10 cellular contexts compared by ENCODE assay signal in genomic region chr21:29163381-29164115, GRCh38. TPM values are rescaled to one million over a fixed set of nuclear protein-coding genes. Genes with fewer than 3 reads are reported as not detected.
DNase-seq lines count a peak whose midpoint lies in the region; ATAC-seq and TF ChIP-seq lines count a peak whose summit lies in the region.
"Had no signal": no experiment of that assay in that cellular context is flagged by ENCODE, and none has a peak within 500 bp of the region (broad histone marks: within the 10 kb centered on the region; RNA-seq: fewer than 3 reads in every experiment).

No MANE protein-coding gene starts in this region.

- H3K36me3 ChIP-seq in duodenal mucosa (ENCODE audit: control insufficient read depth in 1 of 2, insufficient read depth in 2 of 2, low read length in 2 of 2) (no peaks in the 10 kb centered on the region), vagina (no peaks in the 10 kb centered on the region)

- H3K9me3 ChIP-seq in duodenal mucosa (ENCODE audit: control insufficient read depth in 1 of 2, low read length in 2 of 2) (no peaks in the 10 kb centered on the region), vagina (no peaks in the 10 kb centered on the region)

- no peak for TF ChIP-seq POLR2A in vagina (IDR thresholded peaks at IDR 0.05)

- no peak for ATAC-seq in HG02840 (IDR thresholded peaks at IDR 0.05; ENCODE audit: low FRiP score, unreplicated experiment)

- no peak for TF ChIP-seq CTCF in vagina (IDR thresholded peaks at IDR 0.05)

- no peak overlapping the region for H3K9ac ChIP-seq in duodenal mucosa (ENCODE audit: low read depth in 1 of 2, low read length in 2 of 2)

- H3K27me3 ChIP-seq in duodenal mucosa (ENCODE audit: control insufficient read depth in 1 of 2, insufficient read depth in 2 of 2, low read length in 2 of 2) (no peaks in the 10 kb centered on the region), vagina (no peaks in the 10 kb centered on the region)

- H3K4me3 ChIP-seq in duodenal mucosa (ENCODE audit: low read depth in 1 of 2, low read length in 2 of 2) (no peak overlapping the region), vagina (no peak overlapping the region)

- peaks cover 0 to 4% of the 10 kb centered on the region in 2 donors for H3K4me1 ChIP-seq in duodenal mucosa (ENCODE audit: control insufficient read depth in 1 of 2, insufficient read depth in 2 of 2, low read length in 2 of 2)
- H3K4me1 ChIP-seq in vagina: peaks cover 5% of the 10 kb centered on the region

- peak; percentile 52 to 87 for DNase-seq in NOMO-1 (lab: John Stamatoyannopoulos, UW; ENCODE audit: unreplicated experiment in 2 of 2)
- DNase-seq in myocyte (ENCODE audit: low read depth): peak; percentile 36
- no peak for DNase-seq in vagina (ENCODE audit: extremely low spot score in 2 of 2)
- DNase-seq in activated effector memory CD4-positive, alpha-beta T cell treated with Interleukin-2 at 50 U/mL for 16 hours: no peak
- no peak for DNase-seq in NCI-H1930 (lab: John Stamatoyannopoulos, UW)
- DNase-seq: activated CD4-positive, alpha-beta T cell treated with anti-CD3 and anti-CD28 coated beads, Interleukin-2, amount 50 U/mL, for 48 hours; DND-41; stimulated activated CD4-positive, alpha-beta T cell treated with anti-CD3 and anti-CD28 coated beads, Interleukin-2, amount 100 ng/mL, for 24 hours had no signal

- peak overlapping the region; percentile 20 for H3K27ac ChIP-seq in duodenal mucosa (ENCODE audit: low read depth, low read length)
- H3K27ac ChIP-seq in vagina: peak overlapping the region; percentile 23

- intact Hi-C loops in vagina (cut with DNase I): loop anchor here (10.0 kb wide), 1 partner anchor 211 kb away; no protein-coding TSS in a partner anchor

RNA-seq across cellular contexts. Expression of gene MAP3K7CL, which starts 33.1 kb away (rescaled TPM):
- total RNA-seq in myocyte: 57.4 and 115 TPM in 2 replicates
- polyA plus RNA-seq in myocyte (2012): 140 TPM
- 6.9 TPM for total RNA-seq in vagina

Comparison
In these comparisons a context has a peak if more than half of its experiments do, and no peak if none do; other contexts are left out.
1. DNase-seq: peak in NOMO-1 (2 of 2) and myocyte (single experiment); none in vagina (0 of 2), activated effector memory CD4-positive, alpha-beta T cell treated with Interleukin-2 at 50 U/mL for 16 hours (single experiment) and NCI-H1930 (0 of 2).